In genomic region chr20:63864978-63865640, GRCh38 we compare ENCODE assay signal across 8 cellular contexts. TPM values are rescaled to one million over a fixed set of nuclear protein-coding genes. Genes with fewer than 3 reads are reported as not detected.
DNase-seq lines count a peak whose midpoint lies in the region; ATAC-seq and TF ChIP-seq lines count a peak whose summit lies in the region.

Gene TPD52L2 (plus strand): TSS chr20:63865270. CDS start chr20:63865366, 96 bp downstream.

- peak; percentile 84 for ATAC-seq in HG02798 (IDR thresholded peaks at IDR 0.05; ENCODE audit: poor library complexity, unreplicated experiment)
- ATAC-seq in T-cell (replicated peaks in 1 of 4) = peak; percentile 87 to 91 (median 88)

- H3K79me1 ChIP-seq in trophoblast cell (ENCODE audit: low read length) = peaks cover 12% of the 10 kb centered on the region

- peak; percentile 97 for TF ChIP-seq POLR2A in transverse colon (IDR thresholded peaks at IDR 0.05)

- peak within 1 kb of the TSS; percentile 92 for H4K12ac ChIP-seq in trophoblast cell (ENCODE audit: low read depth, low read length)

- peaks cover 5 to 11% of the 10 kb centered on the region in 2 experiments for H3K4me1 ChIP-seq in trophoblast cell (ENCODE audit: control insufficient read depth in 1 of 2, insufficient read depth in 2 of 2, low read length in 2 of 2)
- H3K4me1 ChIP-seq in transverse colon = peaks cover 19 to 24% (median 22%) of the 10 kb centered on the region in 4 donors

- H3K14ac ChIP-seq in trophoblast cell (ENCODE audit: low read length) = peak within 1 kb of the TSS; percentile 86

- H3K23ac ChIP-seq in trophoblast cell (ENCODE audit: low read length) = no peak within 1 kb of the TSS

- 0% methylated on average over 63 to 68 of the region's 68 CpGs for WGBS in adipose tissue, 3 donors
- WGBS in trophoblast cell (ENCODE audit: extremely low coverage, insufficient coverage, insufficient read length) = no CpG with 5 or more reads among the region's 68 CpGs
- WGBS in transverse colon (ENCODE audit: low coverage in 1 of 2), 2 donors = 1% methylated on average over 46 of the region's 68 CpGs; no CpG with 5 or more reads in 1 of the 2 donors

- H3K36me3 ChIP-seq in trophoblast cell (ENCODE audit: control insufficient read depth in 1 of 2, insufficient read depth in 2 of 2, low read length in 2 of 2) (peaks cover 34% of the 10 kb centered on the region in 2 experiments), transverse colon (peaks cover 0 to 16% (median 7%) of the 10 kb centered on the region in 4 donors)

- H2AK5ac ChIP-seq in trophoblast cell (ENCODE audit: low read length) = peak within 1 kb of the TSS; percentile 69

- H3K4me3 ChIP-seq in GM12875 (ENCODE audit: low read depth, low read length) = peak within 1 kb of the TSS; percentile 86
- H3K4me3 ChIP-seq in trophoblast cell (ENCODE audit: low read depth, low read length) = peak within 1 kb of the TSS; percentile 93
- peak within 1 kb of the TSS; percentile 77 to 92 (median 86) for H3K4me3 ChIP-seq in transverse colon

- H3K36me3 Mint-ChIP-seq in T-cell = peaks cover 22% of the 10 kb centered on the region

- CTCF ChIA-PET in T-cell (lab: Charles Lee) = interaction anchor here in 1 of 2 donors (0.6 to 1.3 kb wide), 6 partner anchors 12 to 223 kb away, joined by 3 to 8 read pairs (median 3); partner anchors contain the start of genes ARFRP1, RTEL1 and ZGPAT

- no peaks in the 10 kb centered on the region for H3K27me3 ChIP-seq in trophoblast cell (ENCODE audit: insufficient read depth, low read length)
- no peaks in the 10 kb centered on the region for H3K27me3 ChIP-seq in transverse colon

- peak within 1 kb of the TSS; percentile 96 for H3K9ac ChIP-seq in trophoblast cell (ENCODE audit: low read length)

- intact Hi-C loops in cardiac septum (cut with DNase I) = loop anchor here (1.0 to 10.0 kb wide), 3 partner anchors 38 to 330 kb away; partner anchors contain the start of gene PTK6
- intact Hi-C loops in transverse colon (cut with DNase I; ENCODE audit: low total_unique reads) = no loop called here

- peak within 1 kb of the TSS; percentile 91 for H4K91ac ChIP-seq in trophoblast cell (ENCODE audit: low read depth, low read length)

- peak within 1 kb of the TSS; percentile 92 for H3K27ac ChIP-seq in adipose tissue (ENCODE audit: low read depth, low read length)
- peak within 1 kb of the TSS; percentile 82 for H3K27ac ChIP-seq in trophoblast cell (ENCODE audit: low read depth, low read length)
- H3K27ac ChIP-seq in transverse colon = peak within 1 kb of the TSS; percentile 92 to 96 (median 94)

- H3K4me1 Mint-ChIP-seq in T-cell = peaks cover 24 to 32% (median 27%) of the 10 kb centered on the region in 3 donors

- TF ChIP-seq CTCF in GM12875 (IDR thresholded peaks at IDR 0.05; ENCODE audit: borderline replicate concordance, insufficient read depth, low read depth, low read length) = no peak
- TF ChIP-seq CTCF in transverse colon (IDR thresholded peaks at IDR 0.05) = no peak

- H2BK12ac ChIP-seq in trophoblast cell (ENCODE audit: low read length) = no peak within 1 kb of the TSS

- peak within 1 kb of the TSS; percentile 86 to 99 (median 90) for H3K4me3 Mint-ChIP-seq in T-cell

- H3K9me3 ChIP-seq in trophoblast cell (ENCODE audit: insufficient read depth, low read depth, low read length) (no peaks in the 10 kb centered on the region), transverse colon (no peaks in the 10 kb centered on the region)

- DNase-seq in NCI-H1436 treated with DMSO at 0.1 percent for 48 hours (lab: John Stamatoyannopoulos, UW) (peak; percentile 98), T-cell (peak; percentile 91 to 99 (median 97)), cardiac septum (ENCODE audit: low spot score) (peak; percentile 100), trophoblast cell (peak; percentile 99 to 100), transverse colon (peak; percentile 99)

- peak within 1 kb of the TSS; percentile 78 for H2BK5ac ChIP-seq in trophoblast cell (ENCODE audit: low read depth, low read length, poor library complexity)

- peaks cover 9% of the 10 kb centered on the region for H3K79me2 ChIP-seq in trophoblast cell (ENCODE audit: control insufficient read depth, insufficient read depth, low read length, poor library complexity)

- no peaks in the 10 kb centered on the region for H3K27me3 Mint-ChIP-seq in T-cell

- H2AFZ ChIP-seq in trophoblast cell (ENCODE audit: insufficient read depth, low read length, poor library complexity) = peak within 1 kb of the TSS; percentile 74

- POLR2A ChIA-PET in T-cell (lab: Charles Lee) = interaction anchor here in 1 of 2 donors (0.7 to 1.2 kb wide), 3 partner anchors 12 to 115 kb away, joined by 3 to 4 read pairs (median 4); partner anchors contain the start of gene UCKL1

- peak within 1 kb of the TSS; percentile 95 for H4K8ac ChIP-seq in trophoblast cell (ENCODE audit: low read depth, low read length)

- H3K9me3 Mint-ChIP-seq in T-cell = no peaks in the 10 kb centered on the region

- peak within 1 kb of the TSS; percentile 87 for H3K4ac ChIP-seq in trophoblast cell (ENCODE audit: low read depth, low read length)

- no peak for TF ChIP-seq EP300 in transverse colon (IDR thresholded peaks at IDR 0.05; ENCODE audit: low read depth)

- H3K18ac ChIP-seq in trophoblast cell (ENCODE audit: low read length) = peak within 1 kb of the TSS; percentile 86

- in situ Hi-C loops in transverse colon (cut with MboI; ENCODE audit: low pct_ligation_motif_present in 1 of 4, low pct_unique_long_range_greater_than_20kb in 1 of 4, low sequenced_read_pairs in 3 of 4) = no loop called here

- H3K27ac Mint-ChIP-seq in T-cell = peak within 1 kb of the TSS; percentile 97

- H2BK120ac ChIP-seq in trophoblast cell (ENCODE audit: insufficient read depth, low read length, poor library complexity) = peak within 1 kb of the TSS; percentile 69

- peak within 1 kb of the TSS; percentile 94 for H3K4me2 ChIP-seq in trophoblast cell (ENCODE audit: low read length)

RNA-seq across cellular contexts. Expression of gene TPD52L2, which starts in this region (rescaled TPM):
- total RNA-seq in T-cell (10 to 100 TPM; 27.8 to 44.1 (median 39.3) TPM), cardiac septum (72.0 TPM), transverse colon (10 to 100 TPM; 40.8 to 67.0 (median 62.6) TPM)
- polyA plus RNA-seq in adipose tissue = 100 to 1,000 TPM in 1 of 3 donors, 10 to 100 TPM in 2; 34.8 to 109 (median 88.8) TPM
- polyA plus RNA-seq in trophoblast cell (2013) = 67.0 and 68.3 TPM in 2 replicates

Comparison
In these comparisons a context has a peak if more than half of its experiments do, and no peak if none do; other contexts are left out.
1. Peak in every context shown above with its lines: DNase-seq, ATAC-seq, H3K4me3 ChIP-seq and H3K27ac ChIP-seq.